ENCODE assay signal across 21 cellular contexts in genomic region chr3:190694335-190695001, GRCh38.
"Had no signal": no experiment of that assay in that cellular context is flagged by ENCODE, and none has a peak within 500 bp of the region (broad histone marks: within the 10 kb centered on the region; RNA-seq: fewer than 3 reads in every experiment).

No MANE protein-coding gene starts in this region.

- ATAC-seq: activated CD4-positive, CD25-positive, alpha-beta regulatory T cell treated with anti-CD3 and anti-CD28 coated beads, Interleukin-2, amount 50 U/mL, for 24 hours; activated naive CD8-positive, alpha-beta T cell treated with anti-CD3 and anti-CD28 coated beads, Interleukin-2, amount 50 U/mL, for 24 hours; activated T-cell treated with anti-CD3 and anti-CD28 coated beads, Interleukin-2, amount 50 U/mL, for 4 hours; left cardiac atrium; right cardiac atrium; stimulated activated naive CD8-positive, alpha-beta T cell treated with anti-CD3 and anti-CD28 coated beads, Interleukin-15, amount 100 ng/mL, for 72 hours had no signal

- H3K4me3 Mint-ChIP-seq: activated CD4-positive, alpha-beta T cell treated with anti-CD3 and anti-CD28 coated beads, Interleukin-2, amount 10 ng/mL, durations not matched to agents 7 days and 5 days; activated naive CD4-positive, alpha-beta T cell treated with anti-CD3 and anti-CD28 coated beads, Interleukin-2, amount 10 ng/mL, durations not matched to agents 7 days and 5 days; activated naive CD8-positive, alpha-beta T cell treated with anti-CD3 and anti-CD28 coated beads, Interleukin-2, amount 50 U/mL, for 24 hours; activated T-cell treated with anti-CD3 and anti-CD28 coated beads, Interleukin-2, amount 50 U/mL, for 4 hours; central memory CD8-positive, alpha-beta T cell; endodermal cell; neural crest cell; stimulated activated naive CD8-positive, alpha-beta T cell treated with anti-CD3 and anti-CD28 coated beads, Interleukin-15, amount 100 ng/mL, for 72 hours; T-helper 1 cell treated with Interleukin-12 subunit alpha and Interleukin-12 subunit beta and Interleukin-4 antibody, amounts not matched to agents 30 μg/mL and 1 μg/mL, for 36 hours had no signal

- DNase-seq: activated CD4-positive, alpha-beta T cell treated with anti-CD3 and anti-CD28 coated beads, Interleukin-2, amount 10 ng/mL, durations not matched to agents 7 days and 5 days; activated CD8-positive, alpha-beta memory T cell treated with anti-CD3 and anti-CD28 coated beads, Interleukin-2, amount 50 U/mL, for 4 hours; activated effector memory CD4-positive, alpha-beta T cell treated with Interleukin-2 at 50 U/mL for 16 hours; activated naive CD4-positive, alpha-beta T cell treated with anti-CD3 and anti-CD28 coated beads, Interleukin-2, amount 10 ng/mL, durations not matched to agents 7 days and 5 days; activated naive CD8-positive, alpha-beta T cell treated with anti-CD3 and anti-CD28 coated beads, Interleukin-2, amount 50 U/mL, for 24 hours; activated T-cell treated with anti-CD3 and anti-CD28 coated beads, Interleukin-2, amount 50 U/mL, for 4 hours; aorta; colonic mucosa; endodermal cell; foreskin melanocyte; glutamatergic neuron; left cardiac atrium; mammary epithelial cell; midbrain; right cardiac atrium; stimulated activated CD4-positive, alpha-beta T cell treated with anti-CD3 and anti-CD28 coated beads, Interleukin-2, amount 100 ng/mL, for 48 hours; stimulated activated naive CD8-positive, alpha-beta T cell treated with anti-CD3 and anti-CD28 coated beads, Interleukin-15, amount 100 ng/mL, for 72 hours had no signal

- H3K27ac Mint-ChIP-seq: activated CD4-positive, alpha-beta T cell treated with anti-CD3 and anti-CD28 coated beads, Interleukin-2, amount 10 ng/mL, durations not matched to agents 7 days and 5 days; activated naive CD4-positive, alpha-beta T cell treated with anti-CD3 and anti-CD28 coated beads, Interleukin-2, amount 10 ng/mL, durations not matched to agents 7 days and 5 days; activated naive CD8-positive, alpha-beta T cell treated with anti-CD3 and anti-CD28 coated beads, Interleukin-2, amount 50 U/mL, for 24 hours; endodermal cell; stimulated activated naive CD8-positive, alpha-beta T cell treated with anti-CD3 and anti-CD28 coated beads, Interleukin-15, amount 100 ng/mL, for 72 hours; T-helper 1 cell treated with Interleukin-12 subunit alpha and Interleukin-12 subunit beta and Interleukin-4 antibody, amounts not matched to agents 30 μg/mL and 1 μg/mL, for 36 hours had no signal

- H3K36me3 Mint-ChIP-seq: activated naive CD4-positive, alpha-beta T cell treated with anti-CD3 and anti-CD28 coated beads, Interleukin-2, amount 10 ng/mL, durations not matched to agents 7 days and 5 days had no signal

- H3K9me3 Mint-ChIP-seq: activated CD4-positive, alpha-beta T cell treated with anti-CD3 and anti-CD28 coated beads, Interleukin-2, amount 10 ng/mL, durations not matched to agents 7 days and 5 days; activated naive CD4-positive, alpha-beta T cell treated with anti-CD3 and anti-CD28 coated beads, Interleukin-2, amount 10 ng/mL, durations not matched to agents 7 days and 5 days; activated naive CD8-positive, alpha-beta T cell treated with anti-CD3 and anti-CD28 coated beads, Interleukin-2, amount 50 U/mL, for 24 hours; activated T-cell treated with anti-CD3 and anti-CD28 coated beads, Interleukin-2, amount 50 U/mL, for 4 hours; central memory CD8-positive, alpha-beta T cell; endodermal cell; neural crest cell; stimulated activated naive CD8-positive, alpha-beta T cell treated with anti-CD3 and anti-CD28 coated beads, Interleukin-15, amount 100 ng/mL, for 72 hours; T-helper 1 cell treated with Interleukin-12 subunit alpha and Interleukin-12 subunit beta and Interleukin-4 antibody, amounts not matched to agents 30 μg/mL and 1 μg/mL, for 36 hours had no signal

- H3K4me1 Mint-ChIP-seq: activated CD4-positive, alpha-beta T cell treated with anti-CD3 and anti-CD28 coated beads, Interleukin-2, amount 10 ng/mL, durations not matched to agents 7 days and 5 days; activated naive CD8-positive, alpha-beta T cell treated with anti-CD3 and anti-CD28 coated beads, Interleukin-2, amount 50 U/mL, for 24 hours; central memory CD8-positive, alpha-beta T cell; neural crest cell had no signal
